21 cellular contexts compared by ENCODE assay signal in genomic region chr1:30012455-30013440, GRCh38.
A peak's percentile ranks its signal among the peaks of the same experiment; 100 is the strongest.
DNase-seq lines count a peak whose midpoint lies in the region; ATAC-seq and TF ChIP-seq lines count a peak whose summit lies in the region.
"Had no signal": no experiment of that assay in that cellular context is flagged by ENCODE, and none has a peak within 500 bp of the region (broad histone marks: within the 10 kb centered on the region; RNA-seq: fewer than 3 reads in every experiment).

No MANE protein-coding gene starts in this region.

- H3K4me1 ChIP-seq in SK-N-SH (ENCODE audit: control insufficient read depth in 1 of 2, insufficient read depth in 2 of 2, low read depth in 1 of 2, low read length in 1 of 2) (no peaks in the 10 kb centered on the region; a peak in 1 of 4 replicates), neural progenitor cell (no peaks in the 10 kb centered on the region)
- H3K4me1 ChIP-seq: BE2C had no signal

- POLR2A ChIA-PET in SK-N-SH (lab: Yijun Ruan, JAX) (no interaction called here), WTC11 (lab: Charles Lee) (no interaction called here)

- H3K9me3 ChIP-seq in SK-N-SH: no peaks in the 10 kb centered on the region
- H3K9me3 ChIP-seq in neural progenitor cell (ENCODE audit: low read depth): no peaks in the 10 kb centered on the region
- H3K9me3 ChIP-seq: BE2C had no signal

- H2AFZ ChIP-seq in SK-N-SH (ENCODE audit: low read depth): no peak overlapping the region
- H2AFZ ChIP-seq in neural progenitor cell (replicated peaks): no peak overlapping the region

- H3K27me3 ChIP-seq in SK-N-SH (ENCODE audit: insufficient read depth) (no peaks in the 10 kb centered on the region), neural progenitor cell (no peaks in the 10 kb centered on the region)
- H3K27me3 ChIP-seq: BE2C had no signal

- DNase-seq in SK-N-SH: peak; percentile 5
- DNase-seq in WTC11 (ENCODE audit: low spot score): no peak
- DNase-seq in islet precursor cell: peak; percentile 41
- DNase-seq in neural progenitor cell (ENCODE audit: low spot score): no peak
- DNase-seq in mesothelial cell of epicardium (ENCODE audit: low spot score in 2 of 2, unreplicated experiment in 2 of 2): no peak
- no peak for DNase-seq in SKM-1 treated with dmso at 0.1 percent for 144 hours (lab: John Stamatoyannopoulos, UW; ENCODE audit: unreplicated experiment)
- DNase-seq: BE2C, DMS153, KG1, MM.1S, NCI-H2029, NCI-H446 treated with DMSO at 0.1 percent for 48 hours, NCI-H526, SHP77 had no signal

- peak overlapping the region; percentile 58; the same call in 1 of the 2 replicates for H3K27ac Mint-ChIP-seq in WTC11
- H3K27ac Mint-ChIP-seq in neural progenitor cell: peak overlapping the region; percentile 35
- no peak overlapping the region for H3K27ac Mint-ChIP-seq in mesothelial cell of epicardium
- no peak overlapping the region for H3K27ac Mint-ChIP-seq in activated T-helper 17 cell treated with anti-CD3 and anti-CD28 coated beads, Interleukin-2, amount 50 U/mL, for 72 hours
- H3K27ac Mint-ChIP-seq: CD4-positive, CD25-positive, alpha-beta regulatory T cell had no signal

- no peaks in the 10 kb centered on the region for H3K27me3 Mint-ChIP-seq in WTC11 (ENCODE audit: low read depth)
- H3K27me3 Mint-ChIP-seq in neural progenitor cell (ENCODE audit: insufficient read depth, low read depth): peaks cover 3% of the 10 kb centered on the region
- peaks cover 1% of the 10 kb centered on the region for H3K27me3 Mint-ChIP-seq in mesothelial cell of epicardium (ENCODE audit: low read depth)
- H3K27me3 Mint-ChIP-seq in activated T-helper 17 cell treated with anti-CD3 and anti-CD28 coated beads, Interleukin-2, amount 50 U/mL, for 72 hours: peaks cover 17% of the 10 kb centered on the region

- H3K4me3 ChIP-seq in SK-N-SH (ENCODE audit: low read depth in 2 of 2, low read length in 1 of 2) (no peak overlapping the region), neural progenitor cell (no peak overlapping the region)

- H4K20me1 ChIP-seq in SK-N-SH (ENCODE audit: insufficient read depth) (no peaks in the 10 kb centered on the region), neural progenitor cell (ENCODE audit: low read depth) (no peaks in the 10 kb centered on the region)

- no peak for ATAC-seq in SK-N-SH treated with all-trans-retinoic acid at 6 μM for 48 hours
- no peak for ATAC-seq in WTC11
- ATAC-seq in activated T-helper 17 cell treated with anti-CD3 and anti-CD28 coated beads, Interleukin-2, amount 50 U/mL, for 72 hours (replicated peaks): no peak
- ATAC-seq: HCT116, Panc1 had no signal

- CTCF ChIA-PET in SK-N-SH (lab: Yijun Ruan, JAX): interaction anchor here (0.9 to 1.0 kb wide), 3 partner anchors 21 to 130 kb away, joined by 3 to 4 read pairs (median 3); no protein-coding TSS in a partner anchor
- CTCF ChIA-PET in WTC11 (lab: Charles Lee): no interaction called here

- no peaks in the 10 kb centered on the region for H3K9me2 ChIP-seq in SK-N-SH

- H3K4me3 Mint-ChIP-seq in WTC11 (no peak overlapping the region), neural progenitor cell (no peak overlapping the region), mesothelial cell of epicardium (no peak overlapping the region)
- H3K4me3 Mint-ChIP-seq in activated T-helper 17 cell treated with anti-CD3 and anti-CD28 coated beads, Interleukin-2, amount 50 U/mL, for 72 hours: no peak overlapping the region
- H3K4me3 Mint-ChIP-seq: CD4-positive, CD25-positive, alpha-beta regulatory T cell had no signal

- H3K4me2 ChIP-seq in SK-N-SH (no peak overlapping the region), neural progenitor cell (no peak overlapping the region)

- TF ChIP-seq CTCF in SK-N-SH (IDR thresholded peaks at IDR 0.05) (no peak), WTC11 (IDR thresholded peaks at IDR 0.05) (no peak), neural progenitor cell (IDR thresholded peaks at IDR 0.05) (no peak), mesothelial cell of epicardium (IDR thresholded peaks at IDR 0.05; ENCODE audit: unreplicated experiment) (no peak)

- H3K9ac ChIP-seq in SK-N-SH: no peak overlapping the region
- no peak overlapping the region for H3K9ac ChIP-seq in neural progenitor cell

- H3K36me3 ChIP-seq in SK-N-SH (replicated peaks in 1 of 2; ENCODE audit: control insufficient read depth in 1 of 2, insufficient read depth in 2 of 2, low read length in 1 of 2) (no peaks in the 10 kb centered on the region), neural progenitor cell (no peaks in the 10 kb centered on the region)
- H3K36me3 ChIP-seq: BE2C had no signal

- no peak for TF ChIP-seq EP300 in SK-N-SH (IDR thresholded peaks at IDR 0.05; ENCODE audit: borderline replicate concordance in 1 of 2, low read depth in 1 of 2, low read length in 1 of 2)

- no peaks in the 10 kb centered on the region for H3F3A ChIP-seq in SK-N-SH (replicated peaks; ENCODE audit: insufficient read depth)
- no peaks in the 10 kb centered on the region for H3F3A ChIP-seq in neural progenitor cell (ENCODE audit: low read depth)

- H3K4me1 Mint-ChIP-seq in WTC11: peaks cover 25% of the 10 kb centered on the region
- peaks cover 6% of the 10 kb centered on the region for H3K4me1 Mint-ChIP-seq in neural progenitor cell
- no peaks in the 10 kb centered on the region for H3K4me1 Mint-ChIP-seq in mesothelial cell of epicardium
- no peaks in the 10 kb centered on the region for H3K4me1 Mint-ChIP-seq in activated T-helper 17 cell treated with anti-CD3 and anti-CD28 coated beads, Interleukin-2, amount 50 U/mL, for 72 hours
- H3K4me1 Mint-ChIP-seq: CD4-positive, CD25-positive, alpha-beta regulatory T cell had no signal

- H3K36me3 Mint-ChIP-seq in WTC11 (peaks cover 9% of the 10 kb centered on the region), neural progenitor cell (no peaks in the 10 kb centered on the region), mesothelial cell of epicardium (no peaks in the 10 kb centered on the region)
- no peaks in the 10 kb centered on the region for H3K36me3 Mint-ChIP-seq in activated T-helper 17 cell treated with anti-CD3 and anti-CD28 coated beads, Interleukin-2, amount 50 U/mL, for 72 hours (ENCODE audit: low read depth)
- H3K36me3 Mint-ChIP-seq: CD4-positive, CD25-positive, alpha-beta regulatory T cell had no signal

- 21% methylated on average over 6 of the region's 7 CpGs for WGBS in SK-N-SH (ENCODE audit: low lambda C conversion rate)

- H3K79me2 ChIP-seq in SK-N-SH (ENCODE audit: insufficient read depth) (no peaks in the 10 kb centered on the region), neural progenitor cell (ENCODE audit: low read depth) (no peaks in the 10 kb centered on the region)

- TF ChIP-seq RAD21 in SK-N-SH (IDR thresholded peaks at IDR 0.05; ENCODE audit: low read length): no peak

- H3K27ac ChIP-seq in SK-N-SH (ENCODE audit: low read depth in 2 of 2, low read length in 1 of 2) (no peak overlapping the region), neural progenitor cell (no peak overlapping the region)
- H3K27ac ChIP-seq: 22Rv1, RWPE1 had no signal

- H3K9me3 Mint-ChIP-seq in WTC11 (peaks cover 8% of the 10 kb centered on the region), neural progenitor cell (peaks cover 6% of the 10 kb centered on the region), mesothelial cell of epicardium (peaks cover 7% of the 10 kb centered on the region)
- peaks cover 2% of the 10 kb centered on the region for H3K9me3 Mint-ChIP-seq in activated T-helper 17 cell treated with anti-CD3 and anti-CD28 coated beads, Interleukin-2, amount 50 U/mL, for 72 hours

TF ChIP-seq in SK-N-SH, 30 proteins besides CTCF, POLR2A, EP300 and RAD21:
- no peak for TF ChIP-seq MAX (IDR thresholded peaks at IDR 0.05; ENCODE audit: low read depth)
- TF ChIP-seq PBX3 (IDR thresholded peaks at IDR 0.05): no peak

TF ChIP-seq in SK-N-SH treated with all-trans-retinoic acid at 6 μM for 48 hours, 23 proteins besides CTCF, POLR2A, EP300 and RAD21 (continues in another document):
- TF ChIP-seq GLIS3 (CRISPR knock-in tag; IDR thresholded peaks at IDR 0.05): no peak

TF ChIP-seq in WTC11, 78 proteins besides CTCF, POLR2A, EP300 and RAD21 (continues in another document):
- TF ChIP-seq MXD4 (CRISPR knock-in tag; IDR thresholded peaks at IDR 0.05; ENCODE audit: borderline replicate concordance) (no peak), MAX (CRISPR knock-in tag; IDR thresholded peaks at IDR 0.05) (no peak), ZNF121 (CRISPR knock-in tag; IDR thresholded peaks at IDR 0.05) (no peak), E2F1 (CRISPR knock-in tag; IDR thresholded peaks at IDR 0.05) (no peak), ELF4 (CRISPR knock-in tag; IDR thresholded peaks at IDR 0.05; ENCODE audit: low read depth) (no peak), PRRX2 (CRISPR knock-in tag; IDR thresholded peaks at IDR 0.05) (no peak)
- TF ChIP-seq, protein P1, sequence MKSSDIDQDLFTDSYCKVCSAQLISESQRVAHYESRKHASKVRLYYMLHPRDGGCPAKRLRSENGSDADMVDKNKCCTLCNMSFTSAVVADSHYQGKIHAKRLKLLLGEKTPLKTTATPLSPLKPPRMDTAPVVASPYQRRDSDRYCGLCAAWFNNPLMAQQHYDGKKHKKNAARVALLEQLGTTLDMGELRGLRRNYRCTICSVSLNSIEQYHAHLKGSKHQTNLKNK (CRISPR knock-in tag; IDR thresholded peaks at IDR 0.05): no peak
- TF ChIP-seq, protein P2, sequence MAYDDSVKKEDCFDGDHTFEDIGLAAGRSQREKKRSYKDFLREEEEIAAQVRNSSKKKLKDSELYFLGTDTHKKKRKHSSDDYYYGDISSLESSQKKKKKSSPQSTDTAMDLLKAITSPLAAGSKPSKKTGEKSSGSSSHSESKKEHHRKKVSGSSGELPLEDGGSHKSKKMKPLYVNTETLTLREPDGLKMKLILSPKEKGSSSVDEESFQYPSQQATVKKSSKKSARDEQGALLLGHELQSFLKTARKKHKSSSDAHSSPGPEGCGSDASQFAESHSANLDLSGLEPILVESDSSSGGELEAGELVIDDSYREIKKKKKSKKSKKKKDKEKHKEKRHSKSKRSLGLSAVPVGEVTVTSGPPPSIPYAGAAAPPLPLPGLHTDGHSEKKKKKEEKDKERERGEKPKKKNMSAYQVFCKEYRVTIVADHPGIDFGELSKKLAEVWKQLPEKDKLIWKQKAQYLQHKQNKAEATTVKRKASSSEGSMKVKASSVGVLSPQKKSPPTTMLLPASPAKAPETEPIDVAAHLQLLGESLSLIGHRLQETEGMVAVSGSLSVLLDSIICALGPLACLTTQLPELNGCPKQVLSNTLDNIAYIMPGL (CRISPR knock-in tag; IDR thresholded peaks at IDR 0.05): no peak

Comparison
In these comparisons a context has a peak if more than half of its experiments do, and no peak if none do; other contexts are left out.
1. DNase-seq: peak in SK-N-SH (single experiment) and islet precursor cell (single experiment); none in WTC11 (single experiment), neural progenitor cell (single experiment), mesothelial cell of epicardium (0 of 2) and SKM-1 treated with dmso at 0.1 percent for 144 hours (single experiment).
2. H3K27ac Mint-ChIP-seq: peak in WTC11 (single experiment) and neural progenitor cell (single experiment); none in mesothelial cell of epicardium (single experiment) and activated T-helper 17 cell treated with anti-CD3 and anti-CD28 coated beads, Interleukin-2, amount 50 U/mL, for 72 hours (single experiment).